ENCODE assay signal across 8 cellular contexts in the genomic region with DNA sequence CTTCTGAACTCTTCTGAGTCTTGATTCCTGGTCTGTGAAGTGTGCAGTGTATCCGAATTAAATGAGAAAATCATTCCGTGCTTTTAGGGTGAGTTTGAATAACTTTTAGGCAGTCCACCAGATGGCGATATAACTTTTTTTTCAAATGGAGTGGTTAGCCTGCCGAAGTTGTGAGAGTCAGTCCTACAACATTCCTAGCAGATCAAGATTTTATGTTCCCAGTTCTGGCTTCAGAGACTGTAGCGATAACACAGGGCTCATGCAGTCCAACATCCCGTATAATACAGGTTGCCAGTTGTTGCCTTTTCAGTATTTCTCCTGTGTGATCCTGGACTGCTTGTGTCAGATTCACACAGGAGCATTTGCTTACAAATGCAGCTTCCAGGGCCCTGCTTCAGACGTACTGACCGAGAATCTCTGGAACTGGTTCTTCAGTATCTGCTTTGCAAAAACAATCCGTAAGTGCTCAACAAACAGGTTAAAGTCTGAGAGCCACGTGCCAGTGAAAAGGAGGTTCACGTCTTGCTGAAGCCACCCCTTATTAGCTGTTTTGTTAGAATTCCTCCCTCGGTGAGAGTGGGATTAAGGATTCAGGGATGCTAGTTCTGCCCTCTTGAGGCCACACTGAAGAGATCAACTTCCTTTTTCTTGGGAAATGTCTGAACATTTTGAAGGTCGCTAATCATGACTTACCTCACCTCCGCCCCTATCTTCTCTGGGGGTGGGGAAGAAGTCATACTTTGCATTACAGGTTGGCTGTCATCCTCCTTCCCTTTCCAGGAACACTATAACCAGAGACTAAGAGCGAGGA. TPM values are rescaled to one million over a fixed set of nuclear protein-coding genes. Genes with fewer than 3 reads are reported as not detected.
DNase-seq lines count a peak whose midpoint lies in the region; ATAC-seq and TF ChIP-seq lines count a peak whose summit lies in the region.

No MANE protein-coding gene starts in this region.

- no peak overlapping the region for H2AK5ac ChIP-seq in neuronal stem cell (ENCODE audit: low read depth, low read length)

- no peaks in the 10 kb centered on the region for H3K36me3 ChIP-seq in BE2C
- H3K36me3 ChIP-seq in MG63, result peaks cover 34% of the 10 kb centered on the region
- H3K36me3 ChIP-seq in WERI-Rb-1, result no peaks in the 10 kb centered on the region
- H3K36me3 ChIP-seq in neuronal stem cell (replicated peaks in 1 of 2; ENCODE audit: control insufficient read depth in 2 of 2, insufficient read depth in 2 of 2, low read length in 2 of 2), result no peaks in the 10 kb centered on the region
- H3K36me3 ChIP-seq in effector memory CD4-positive, alpha-beta T cell (ENCODE audit: control insufficient read depth, insufficient read depth, low read length), result no peaks in the 10 kb centered on the region

- DNase-seq in BE2C (peak; percentile 35), GM13976 (ENCODE audit: low spot score) (peak; percentile 55), MG63 (peak; percentile 23), WERI-Rb-1 (peak; percentile 31), globus pallidus (ENCODE audit: low spot score) (peak; percentile 43), neuronal stem cell (ENCODE audit: low spot score) (peak; percentile 53)
- DNase-seq in effector memory CD4-positive, alpha-beta T cell, result no peak

- no peak overlapping the region for H2BK15ac ChIP-seq in neuronal stem cell (ENCODE audit: low read length)

- no peak for ATAC-seq in GM21723 (IDR thresholded peaks at IDR 0.05; ENCODE audit: unreplicated experiment)

- no peak overlapping the region for H4K8ac ChIP-seq in neuronal stem cell (ENCODE audit: low read depth, low read length)

- no peak overlapping the region for H3K4ac ChIP-seq in neuronal stem cell (ENCODE audit: low read length)

- H3K14ac ChIP-seq in neuronal stem cell (ENCODE audit: low read length), result no peak overlapping the region

- WGBS in neuronal stem cell (ENCODE audit: extremely low coverage in 2 of 2, insufficient read length in 2 of 2, insufficient replicate concordance in 1 of 2), 2 donors, result no CpG with 5 or more reads among the region's 15 CpGs

- TF ChIP-seq CTCF in BE2C (IDR thresholded peaks at IDR 0.05; ENCODE audit: low read depth, low read length) (peak; percentile 78), GM13976 (IDR thresholded peaks at IDR 0.05; ENCODE audit: borderline replicate concordance, control extremely low read depth, extremely low read depth, insufficient read depth, missing control alignments) (peak; percentile 42), WERI-Rb-1 (IDR thresholded peaks at IDR 0.05; ENCODE audit: low read depth, low read length) (peak; percentile 55)

- no peaks in the 10 kb centered on the region for H3K4me1 ChIP-seq in BE2C
- no peaks in the 10 kb centered on the region for H3K4me1 ChIP-seq in neuronal stem cell (ENCODE audit: control insufficient read depth in 2 of 2, insufficient read depth in 1 of 2, low read depth in 1 of 2, low read length in 2 of 2)
- no peaks in the 10 kb centered on the region for H3K4me1 ChIP-seq in effector memory CD4-positive, alpha-beta T cell (ENCODE audit: control insufficient read depth, insufficient read depth, low read length, poor library complexity, severe bottlenecking)

- H2BK5ac ChIP-seq in neuronal stem cell (ENCODE audit: low read length), result no peak overlapping the region

- no peak overlapping the region for H4K91ac ChIP-seq in neuronal stem cell (ENCODE audit: low read depth, low read length, poor library complexity)

- H3K23ac ChIP-seq in neuronal stem cell (ENCODE audit: low read depth, low read length, poor library complexity), result no peak overlapping the region

- H3K27me3 ChIP-seq in BE2C, result peaks cover 7% of the 10 kb centered on the region
- H3K27me3 ChIP-seq in MG63, result no peaks in the 10 kb centered on the region
- H3K27me3 ChIP-seq in WERI-Rb-1 (ENCODE audit: insufficient read depth, low read depth, severe bottlenecking), result peaks cover 6% of the 10 kb centered on the region
- no peaks in the 10 kb centered on the region for H3K27me3 ChIP-seq in neuronal stem cell (ENCODE audit: control insufficient read depth in 3 of 3, insufficient read depth in 3 of 3, low read depth in 1 of 3, low read length in 3 of 3)
- H3K27me3 ChIP-seq in effector memory CD4-positive, alpha-beta T cell (replicated peaks; ENCODE audit: control insufficient read depth, insufficient read depth, low read length, poor library complexity, severe bottlenecking), result no peaks in the 10 kb centered on the region

- no peak overlapping the region for H2BK12ac ChIP-seq in neuronal stem cell (ENCODE audit: low read length)

- peak overlapping the region; percentile 71 for H3K4me2 ChIP-seq in neuronal stem cell (ENCODE audit: insufficient read depth, low read length, poor library complexity, severe bottlenecking)

- H2BK120ac ChIP-seq in neuronal stem cell (ENCODE audit: low read depth, low read length), result no peak overlapping the region

- H3K79me1 ChIP-seq in neuronal stem cell (ENCODE audit: low read depth, low read length), result no peaks in the 10 kb centered on the region

- H3K18ac ChIP-seq in neuronal stem cell (ENCODE audit: low read length), result peak overlapping the region; percentile 66

- H2AFZ ChIP-seq in neuronal stem cell (ENCODE audit: low read length), result peak overlapping the region; percentile 92

- H3K9me3 ChIP-seq in BE2C, result no peaks in the 10 kb centered on the region
- no peaks in the 10 kb centered on the region for H3K9me3 ChIP-seq in MG63
- peaks cover 2% of the 10 kb centered on the region for H3K9me3 ChIP-seq in WERI-Rb-1 (ENCODE audit: severe bottlenecking)
- peaks cover 0 to 2% of the 10 kb centered on the region in 2 donors for H3K9me3 ChIP-seq in neuronal stem cell (replicated peaks in 1 of 2; ENCODE audit: control insufficient read depth in 2 of 2, insufficient read depth in 1 of 2, low read depth in 1 of 2, low read length in 2 of 2)
- H3K9me3 ChIP-seq in effector memory CD4-positive, alpha-beta T cell (ENCODE audit: control insufficient read depth, low read length), result no peaks in the 10 kb centered on the region

- H3K9ac ChIP-seq in neuronal stem cell (ENCODE audit: low read depth, low read length, poor library complexity), result no peak overlapping the region

- peak overlapping the region; percentile 63 for H3K4me3 ChIP-seq in BE2C (ENCODE audit: low read depth, low read length)
- H3K4me3 ChIP-seq in MG63, result no peak overlapping the region
- H3K4me3 ChIP-seq in WERI-Rb-1 (ENCODE audit: low read depth, low read length), result peak overlapping the region; percentile 69
- peak overlapping the region; percentile 60 to 69 for H3K4me3 ChIP-seq in neuronal stem cell (ENCODE audit: low read length in 2 of 2)
- H3K4me3 ChIP-seq in effector memory CD4-positive, alpha-beta T cell (ENCODE audit: insufficient read depth, low read depth, low read length, poor library complexity, severe bottlenecking), result no peak overlapping the region

- H3K27ac ChIP-seq in WERI-Rb-1, result no peak overlapping the region
- H3K27ac ChIP-seq in neuronal stem cell (replicated peaks; ENCODE audit: low read length), result no peak overlapping the region
- H3K27ac ChIP-seq in effector memory CD4-positive, alpha-beta T cell (ENCODE audit: insufficient read depth, low read length, poor library complexity, severe bottlenecking), result no peak overlapping the region

- in situ Hi-C loops in GM13976 (cut with MboI; ENCODE audit: low sequenced_read_pairs, unreplicated experiment), result loop anchor here (25.0 kb wide), 1 partner anchor 239 kb away; no protein-coding TSS in a partner anchor

RNA-seq across cellular contexts. Expression of gene SMIM3, which starts 22.8 kb away (rescaled TPM):
- polyA plus RNA-seq in BE2C (2012; ENCODE audit: insufficient read depth, insufficient read length, low read depth), result 3.1 TPM
- total RNA-seq in MG63 (2014; rRNA removed; shearing (Covaris generic); ENCODE audit: low replicate concordance), result 85.3 and 98.3 TPM in 2 replicates
- 11.0 TPM for polyA plus RNA-seq in neuronal stem cell (2013, experiment 1 of 2)
- polyA plus RNA-seq in neuronal stem cell (2013, experiment 2 of 2), result 10.7 TPM

RNA-seq across cellular contexts. Expression of gene DCTN4, which starts 42.5 kb away (rescaled TPM):
- 86.2 TPM for polyA plus RNA-seq in BE2C (2012; ENCODE audit: insufficient read depth, insufficient read length, low read depth)
- 60.8 and 73.5 TPM in 2 replicates for total RNA-seq in MG63 (2014; rRNA removed; shearing (Covaris generic); ENCODE audit: low replicate concordance)
- 32.5 TPM for polyA plus RNA-seq in neuronal stem cell (2013, experiment 1 of 2)
- polyA plus RNA-seq in neuronal stem cell (2013, experiment 2 of 2), result 33.0 TPM

RNA-seq across cellular contexts. Expression of gene IRGM, which starts 45.0 kb away (rescaled TPM):
- 0.43 TPM for polyA plus RNA-seq in BE2C (2012; ENCODE audit: insufficient read depth, insufficient read length, low read depth)
- total RNA-seq in MG63 (2014; rRNA removed; shearing (Covaris generic); ENCODE audit: low replicate concordance), result 9.3 TPM in 1 of 2 replicates, not detected in the other
- not detected for polyA plus RNA-seq in neuronal stem cell (2013, experiment 1 of 2)
- polyA plus RNA-seq in neuronal stem cell (2013, experiment 2 of 2), result 0.11 TPM

Comparison
In these comparisons a context has a peak if more than half of its experiments do, and no peak if none do; other contexts are left out.
1. DNase-seq: peak in BE2C (single experiment), GM13976 (single experiment), MG63 (single experiment), WERI-Rb-1 (single experiment), globus pallidus (single experiment) and neuronal stem cell (single experiment); none in effector memory CD4-positive, alpha-beta T cell (0 of 3).
2. H3K4me3 ChIP-seq: peak in BE2C (single experiment), WERI-Rb-1 (single experiment) and neuronal stem cell (2 of 2); none in MG63 (single experiment) and effector memory CD4-positive, alpha-beta T cell (single experiment).
3. Peak in every context shown above with its lines, with median percentiles within 50 percentile points of each other: CTCF ChIP-seq.